ENCODE assay signal across 1 cellular context in the genomic region with DNA sequence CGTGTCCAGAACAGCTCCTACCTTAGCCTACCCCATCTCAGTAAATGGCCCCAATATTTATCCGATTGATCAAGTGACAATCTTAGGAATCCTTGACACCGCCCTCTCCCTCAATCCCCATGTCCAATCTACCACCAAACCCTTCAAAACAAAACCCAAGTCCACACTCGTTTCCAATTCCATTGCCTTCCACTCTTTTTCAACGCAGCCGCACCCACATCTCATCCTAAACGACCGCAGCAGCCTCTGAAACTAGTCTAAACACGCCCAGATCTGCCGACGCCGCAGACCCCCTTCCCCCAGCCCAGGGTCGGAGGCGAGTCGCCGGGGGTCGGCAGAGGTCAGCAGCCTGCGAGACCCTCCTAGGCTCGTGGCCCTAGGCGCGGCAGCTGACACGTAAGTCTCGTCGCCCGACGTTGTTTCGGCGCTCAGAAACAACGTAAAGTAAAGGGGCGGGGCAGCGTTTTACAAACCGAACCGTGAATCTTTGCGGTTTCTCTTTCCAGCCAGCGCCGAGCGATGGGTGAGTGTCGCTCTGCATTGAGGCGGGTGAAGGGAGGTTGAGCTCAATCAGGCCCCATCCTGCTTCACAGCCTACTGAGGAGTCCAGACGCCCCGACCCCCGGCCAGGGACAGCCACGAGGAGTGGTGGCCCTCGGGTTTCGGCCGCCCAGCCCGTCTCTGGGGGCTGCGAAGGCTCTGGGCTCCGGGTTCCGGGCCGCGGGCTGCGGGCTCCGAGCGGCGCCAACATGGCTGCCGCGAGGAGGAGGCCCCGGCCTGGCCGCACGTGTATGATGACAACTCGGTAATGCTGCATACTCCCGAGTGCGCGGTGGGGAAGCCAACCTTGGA.
TF ChIP-seq lines count a peak whose summit lies in the region.

TSS of gene RPS8 (plus strand) at position 463 of the 852 bp plus-strand sequence. CDS start at position 520, 57 bp downstream.

TF ChIP-seq in HCT116, 20 proteins besides CTCF, POLR2A, EP300 and RAD21 (continued from another document):
- TF ChIP-seq, protein P1, sequence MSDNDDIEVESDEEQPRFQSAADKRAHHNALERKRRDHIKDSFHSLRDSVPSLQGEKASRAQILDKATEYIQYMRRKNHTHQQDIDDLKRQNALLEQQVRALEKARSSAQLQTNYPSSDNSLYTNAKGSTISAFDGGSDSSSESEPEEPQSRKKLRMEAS (IDR thresholded peaks at IDR 0.05), result peak; percentile 99
